In genomic region chr6:66307490-66307889, GRCh38 we compare ENCODE assay signal across 1 cellular context.
TF ChIP-seq lines count a peak whose summit lies in the region.

No MANE protein-coding gene starts in this region.

TF ChIP-seq in K562, 482 proteins besides CTCF, POLR2A, EP300 and RAD21 (continued from another document):
- TF ChIP-seq CREB3L1 (IDR thresholded peaks at IDR 0.05; ENCODE audit: borderline replicate concordance, low read depth): no peak
